In genomic region chr4:146437778-146438177, GRCh38 we compare ENCODE assay signal across 22 cellular contexts.
"Had no signal": no experiment of that assay in that cellular context is flagged by ENCODE, and none has a peak within 500 bp of the region (broad histone marks: within the 10 kb centered on the region; RNA-seq: fewer than 3 reads in every experiment).

No MANE protein-coding gene starts in this region.

- H3K4me3 ChIP-seq: right lobe of liver, stomach, uterus had no signal

- H3K9me3 ChIP-seq: right lobe of liver, stomach, uterus had no signal

- H3K4me1 ChIP-seq: right lobe of liver, uterus had no signal

- FAIRE-seq: frontal cortex, small intestine, TTC549 had no signal

- H3K27me3 ChIP-seq: right lobe of liver, stomach, uterus had no signal

- H3K36me3 ChIP-seq: right lobe of liver, stomach, uterus, WERI-Rb-1 had no signal

- H3K27ac ChIP-seq: right lobe of liver, stomach, uterus, WERI-Rb-1 had no signal

- DNase-seq: activated CD4-positive, alpha-beta T cell treated with anti-CD3 and anti-CD28 coated beads for 1 hour; activated CD4-positive, alpha-beta T cell treated with anti-CD3 and anti-CD28 coated beads, Interleukin-2, amount 50 U/mL, for 1 hour; activated naive CD4-positive, alpha-beta T cell treated with anti-CD3 and anti-CD28 coated beads, Interleukin-2, amount 50 U/mL, for 16 hours; activated naive CD8-positive, alpha-beta T cell treated with anti-CD3 and anti-CD28 coated beads, Interleukin-2, amount 50 U/mL, for 24 hours; activated T-cell treated with anti-CD3 and anti-CD28 coated beads, Interleukin-2, amount 50 U/mL, for 4 hours; cerebellar nuclear complex; effector memory CD4-positive, alpha-beta T cell; hippocampal formation; left ventricle myocardium superior; mesenchymal stem cell; nucleus accumbens; right lobe of liver; small intestine; stimulated activated CD4-positive, alpha-beta T cell treated with anti-CD3 and anti-CD28 coated beads, Interleukin-2, amount 100 ng/mL, for 24 hours; stomach; T-helper 1 cell; uterus; WERI-Rb-1 had no signal

- ATAC-seq: activated naive CD8-positive, alpha-beta T cell treated with anti-CD3 and anti-CD28 coated beads, Interleukin-2, amount 50 U/mL, for 24 hours; activated T-cell treated with anti-CD3 and anti-CD28 coated beads, Interleukin-2, amount 50 U/mL, for 4 hours; esophagus mucosa; left ventricle myocardium superior; right lobe of liver; stimulated activated effector memory CD8-positive, alpha-beta T cell treated with anti-CD3 and anti-CD28 coated beads, Interleukin-12 subunit alpha, Interleukin-12 subunit beta, amount 100 ng/mL, for 72 hours had no signal
